ENCODE assay signal across 11 cellular contexts in the genomic region with DNA sequence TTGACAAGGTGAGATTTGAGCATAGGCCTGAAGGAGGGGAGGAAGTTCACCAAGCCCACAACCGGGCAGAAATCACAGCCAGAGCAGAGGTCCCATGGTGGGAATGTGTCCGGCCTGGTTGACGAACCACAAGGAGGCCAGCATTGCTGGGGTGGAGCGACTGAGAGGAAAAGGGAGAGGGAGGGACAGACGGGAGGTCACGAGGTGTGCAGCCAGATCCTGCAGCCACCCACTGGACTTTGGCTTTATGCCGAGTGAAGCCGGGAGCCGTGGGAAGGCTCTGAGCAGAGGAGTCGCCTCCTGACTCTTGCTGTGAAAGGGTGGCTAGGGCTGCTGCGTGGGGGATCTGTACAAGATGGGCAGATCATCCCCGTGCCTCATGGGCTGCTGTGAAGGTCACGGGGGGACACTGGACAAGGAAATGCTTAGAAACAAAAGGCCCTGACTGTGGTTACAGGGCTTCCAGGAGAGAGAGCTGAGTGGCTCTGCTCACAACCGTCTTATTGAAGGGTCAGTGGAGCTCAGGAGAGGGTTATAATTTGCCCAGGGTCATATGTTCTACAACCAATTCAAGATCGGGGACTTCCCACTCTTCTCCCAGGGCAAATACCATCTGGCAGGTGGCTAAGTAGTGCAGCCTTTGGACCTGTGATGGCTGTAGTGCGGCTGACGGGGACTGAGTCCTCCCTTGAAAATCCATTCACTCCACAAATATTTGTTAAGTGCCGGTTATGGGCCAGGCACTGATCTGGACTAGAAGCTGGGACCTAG. TPM values are rescaled to one million over a fixed set of nuclear protein-coding genes. Genes with fewer than 3 reads are reported as not detected.
A peak's percentile ranks its signal among the peaks of the same experiment; 100 is the strongest.
DNase-seq lines count a peak whose midpoint lies in the region; ATAC-seq and TF ChIP-seq lines count a peak whose summit lies in the region.
"Had no signal": no experiment of that assay in that cellular context is flagged by ENCODE, and none has a peak within 500 bp of the region (broad histone marks: within the 10 kb centered on the region; RNA-seq: fewer than 3 reads in every experiment).

No MANE protein-coding gene starts in this region.

- H3T11ph ChIP-seq in H9 (ENCODE audit: low read length): no peak overlapping the region

- DNase-seq in SW480 (ENCODE audit: low spot score) (peak; percentile 48), globus pallidus (ENCODE audit: low spot score) (peak; percentile 72), tibial nerve (ENCODE audit: low spot score in 2 of 2) (peak in 1 of 2 donors; percentile 23), H9 (no peak)
- DNase-seq: activated naive CD4-positive, alpha-beta T cell treated with Interleukin-2 at 50 U/mL for 16 hours; GDM1 had no signal

- TF ChIP-seq POLR2A in tibial nerve (IDR thresholded peaks at IDR 0.05): no peak

- no peak overlapping the region for H3K23ac ChIP-seq in H9 (ENCODE audit: insufficient read length, low read depth, low read length)

- H2BK5ac ChIP-seq in H9 (ENCODE audit: insufficient read length, low read length): no peak overlapping the region

- no peak overlapping the region for H2BK120ac ChIP-seq in H9 (ENCODE audit: low read depth, low read length, poor library complexity, severe bottlenecking)

- peaks cover 5% of the 10 kb centered on the region for H3K27me3 Mint-ChIP-seq in H9 (ENCODE audit: low read depth)

- H3K9me3 ChIP-seq in mucosa of stomach (ENCODE audit: control insufficient read depth, low read length) (no peaks in the 10 kb centered on the region), tibial nerve (no peaks in the 10 kb centered on the region), H9 (ENCODE audit: control insufficient read depth, low read depth, low read length) (no peaks in the 10 kb centered on the region)

- H3K27ac ChIP-seq in tibial nerve (peak overlapping the region; percentile 19 to 76 (median 46)), H9 (ENCODE audit: insufficient read length, low read depth, low read length) (no peak overlapping the region)

- H2BK20ac ChIP-seq in H9 (ENCODE audit: low read depth, low read length, poor library complexity, severe bottlenecking): no peak overlapping the region

- H3K79me1 ChIP-seq in H9 (ENCODE audit: insufficient read depth, low read depth, low read length, poor library complexity, severe bottlenecking): no peaks in the 10 kb centered on the region

- no peak overlapping the region for H3K4me2 ChIP-seq in H9 (ENCODE audit: insufficient read depth, insufficient read length, low read length)

- H3K4me3 ChIP-seq in mucosa of stomach (ENCODE audit: low read length) (peak overlapping the region; percentile 0), tibial nerve (no peak overlapping the region)

- TF ChIP-seq CTCF in tibial nerve (IDR thresholded peaks at IDR 0.05) (no peak), H9 (conservative IDR thresholded peaks at IDR 0.05) (no peak)

- H4K8ac ChIP-seq in H9 (replicated peaks; ENCODE audit: insufficient read length, low read depth, low read length): no peak overlapping the region

- H3K4me1 ChIP-seq in mucosa of stomach (ENCODE audit: control insufficient read depth, insufficient read depth, low read length) (peaks cover 18% of the 10 kb centered on the region), tibial nerve (peaks cover 0 to 12% (median 8%) of the 10 kb centered on the region in 4 donors), H9 (ENCODE audit: insufficient read depth, low read length) (no peaks in the 10 kb centered on the region)

- 36 to 37% methylated on average over 17 to 18 of the region's 18 CpGs for WGBS in tibial nerve, 2 donors
- WGBS in H9 (ENCODE audit: extremely low coverage, insufficient read length, low lambda C conversion rate): no CpG with 5 or more reads among the region's 18 CpGs

- H3K4me1 Mint-ChIP-seq in H9: no peaks in the 10 kb centered on the region

- H3K4ac ChIP-seq in H9 (ENCODE audit: low read depth, low read length): no peak overlapping the region

- no peak overlapping the region for H3K56ac ChIP-seq in H9 (ENCODE audit: insufficient read length, low read depth, low read length)

- no peak overlapping the region for H4K5ac ChIP-seq in H9 (ENCODE audit: insufficient read length, low read depth, low read length)

- no peaks in the 10 kb centered on the region; a peak in 1 of 7 replicates for H3K36me3 Mint-ChIP-seq in H9 (ENCODE audit: insufficient read depth in 1 of 3, low read depth in 3 of 3)

- no peak overlapping the region for H2AFZ ChIP-seq in H9 (ENCODE audit: low read length)

- ATAC-seq in GM21717 (IDR thresholded peaks at IDR 0.05; ENCODE audit: unreplicated experiment) (no peak), HG02759 (IDR thresholded peaks at IDR 0.05; ENCODE audit: unreplicated experiment) (no peak), GM19397 (IDR thresholded peaks at IDR 0.05; ENCODE audit: unreplicated experiment) (no peak)

- H2BK15ac ChIP-seq in H9 (ENCODE audit: low read depth, low read length): no peak overlapping the region

- H4K91ac ChIP-seq in H9 (ENCODE audit: insufficient read length, low read depth, low read length): no peak overlapping the region

- H3K36me3 ChIP-seq in mucosa of stomach (ENCODE audit: control insufficient read depth, insufficient read depth, low read length): no peaks in the 10 kb centered on the region
- H3K36me3 ChIP-seq in tibial nerve: no peaks in the 10 kb centered on the region

- no peak overlapping the region for H3K18ac ChIP-seq in H9 (ENCODE audit: insufficient read length, low read depth, low read length)

- H3K27me3 ChIP-seq in mucosa of stomach (ENCODE audit: control insufficient read depth, insufficient read depth, low read length): no peaks in the 10 kb centered on the region
- H3K27me3 ChIP-seq in tibial nerve: no peaks in the 10 kb centered on the region
- no peaks in the 10 kb centered on the region for H3K27me3 ChIP-seq in H9 (ENCODE audit: insufficient read depth, low read length)

- H4K20me1 ChIP-seq in H9 (ENCODE audit: control insufficient read depth, insufficient read depth, insufficient read length): no peaks in the 10 kb centered on the region

- peak in 1 of 2 donors; percentile 53 for TF ChIP-seq EP300 in tibial nerve (IDR thresholded peaks at IDR 0.05)

- H3K4me3 Mint-ChIP-seq in H9: no peak overlapping the region

- H3K23me2 ChIP-seq in H9 (ENCODE audit: insufficient read length, low read depth, low read length, poor library complexity, severe bottlenecking): no peaks in the 10 kb centered on the region

- H3K9me3 Mint-ChIP-seq in H9: peaks cover 0 to 3% of the 10 kb centered on the region in 2 experiments; a peak in 1 of 5 replicates

- H3K79me2 ChIP-seq in H9 (ENCODE audit: insufficient read depth, low read length): no peaks in the 10 kb centered on the region

- H3K9ac ChIP-seq in mucosa of stomach (ENCODE audit: low read length) (peak overlapping the region; percentile 43), H9 (ENCODE audit: extremely low read depth, insufficient read length, low read length) (no peak overlapping the region)

- peak overlapping the region in 1 of 3 experiments; percentile 52; a peak in 2 of 7 replicates for H3K27ac Mint-ChIP-seq in H9

- H2AK5ac ChIP-seq in H9 (ENCODE audit: insufficient read length, low read length): no peak overlapping the region

- H2BK12ac ChIP-seq in H9 (ENCODE audit: insufficient read length, low read depth, low read length): no peak overlapping the region

- H3K14ac ChIP-seq in H9 (ENCODE audit: insufficient read depth, low read length): no peak overlapping the region; the same call in 1 of the 2 replicates

RNA-seq across cellular contexts. Expression of gene CD74, which starts 15.6 kb away (rescaled TPM):
- 1,000 to 10,000 TPM in 1 of 4 donors, 100 to 1,000 TPM in 3; 309 to 1,049 (median 557) TPM for total RNA-seq in tibial nerve
- total RNA-seq in H9 (2021): 19.5 and 19.9 TPM in 2 replicates
- total RNA-seq: NCI-H460 had no signal

RNA-seq across cellular contexts. Expression of gene RPS14, which starts 21.2 kb away (rescaled TPM):
- total RNA-seq in tibial nerve: 1,000 to 10,000 TPM; 2,328 to 3,623 (median 2,710) TPM
- total RNA-seq in H9 (2021): 2,533 and 2,603 TPM in 2 replicates

Comparison
In these comparisons a context has a peak if more than half of its experiments do, and no peak if none do; other contexts are left out.
1. RNA of gene CD74, which starts 15.6 kb away (total RNA-seq): 309 to 1,049 TPM in tibial nerve; 19.5 to 19.9 TPM in H9; every median in the first group is over 10 times any median in the second.